Comparison of ENCODE assay signal across 19 cellular contexts in genomic region chr10:71568896-71569492, GRCh38.
"Had no signal": no experiment of that assay in that cellular context is flagged by ENCODE, and none has a peak within 500 bp of the region (broad histone marks: within the 10 kb centered on the region; RNA-seq: fewer than 3 reads in every experiment).

No MANE protein-coding gene starts in this region.

- H3K4me1 ChIP-seq: left lung, pancreas, right lobe of liver, suprapubic skin, transverse colon, vagina had no signal

- H3K27me3 ChIP-seq: left lung, neutrophil, pancreas, right lobe of liver, suprapubic skin, transverse colon, vagina had no signal

- H3K27ac Mint-ChIP-seq: dendritic cell treated with granulocyte-macrophage colony-stimulating factor and Interleukin-4, amounts not matched to agents 40 ng/mL and 50 ng/mL, for 4 days; natural killer cell; progenitor cell of endocrine pancreas had no signal

- H3K9me3 ChIP-seq: left lung, neutrophil, pancreas, right lobe of liver, suprapubic skin, transverse colon, vagina had no signal

- H3K4me3 Mint-ChIP-seq: dendritic cell treated with granulocyte-macrophage colony-stimulating factor and Interleukin-4, amounts not matched to agents 40 ng/mL and 50 ng/mL, for 4 days; natural killer cell; stimulated activated naive CD8-positive, alpha-beta T cell treated with anti-CD3 and anti-CD28 coated beads, Interleukin-15, amount 100 ng/mL, for 72 hours had no signal

- H3K36me3 ChIP-seq: left lung, neutrophil, pancreas, right lobe of liver, suprapubic skin, transverse colon, vagina had no signal

- H3K36me3 Mint-ChIP-seq: natural killer cell had no signal

- H3K9me3 Mint-ChIP-seq: dendritic cell treated with granulocyte-macrophage colony-stimulating factor and Interleukin-4, amounts not matched to agents 40 ng/mL and 50 ng/mL, for 4 days; natural killer cell; stimulated activated naive CD8-positive, alpha-beta T cell treated with anti-CD3 and anti-CD28 coated beads, Interleukin-15, amount 100 ng/mL, for 72 hours had no signal

- H3K4me3 ChIP-seq: left lung, pancreas, right lobe of liver, suprapubic skin, transverse colon, vagina had no signal

- ATAC-seq: left cardiac atrium; left lung; natural killer cell; right lobe of liver; stimulated activated naive CD8-positive, alpha-beta T cell treated with anti-CD3 and anti-CD28 coated beads, Interleukin-15, amount 100 ng/mL, for 72 hours had no signal

- H3K4me1 Mint-ChIP-seq: natural killer cell; stimulated activated naive CD8-positive, alpha-beta T cell treated with anti-CD3 and anti-CD28 coated beads, Interleukin-15, amount 100 ng/mL, for 72 hours had no signal

- H3K27ac ChIP-seq: left lung, neutrophil, pancreas, right lobe of liver, suprapubic skin, transverse colon, vagina had no signal

- DNase-seq: effector memory CD4-positive, alpha-beta T cell; head of caudate nucleus; left cardiac atrium; mesenchymal stem cell; natural killer cell; pancreas; right lobe of liver; small intestine; stimulated activated CD4-positive, alpha-beta T cell treated with anti-CD3 and anti-CD28 coated beads, Interleukin-15, amount 100 ng/mL, for 24 hours; stimulated activated CD4-positive, alpha-beta T cell treated with anti-CD3 and anti-CD28 coated beads, Interleukin-2, amount 100 ng/mL, for 48 hours; stimulated activated naive CD4-positive, alpha-beta T cell; stimulated activated naive CD8-positive, alpha-beta T cell treated with anti-CD3 and anti-CD28 coated beads, Interleukin-15, amount 100 ng/mL, for 72 hours; transverse colon had no signal
